Comparison of ENCODE assay signal across 8 cellular contexts in genomic region chr10:89837173-89838001, GRCh38.
DNase-seq lines count a peak whose midpoint lies in the region; ATAC-seq and TF ChIP-seq lines count a peak whose summit lies in the region.

No MANE protein-coding gene starts in this region.

- H2AFZ ChIP-seq in GM23338 (peak overlapping the region; percentile 78; the same call in 1 of the 2 replicates), osteoblast (ENCODE audit: low read length) (peak overlapping the region; percentile 90)

- TF ChIP-seq CTCF in GM23338 (conservative IDR thresholded peaks at IDR 0.05; ENCODE audit: low read depth in 2 of 2) = 0 out of 4 replicates have a peak, but pooled peaks of 1 of the 2 experiments have one; percentile 1
- TF ChIP-seq CTCF in epithelial cell of proximal tubule (conservative IDR thresholded peaks at IDR 0.05; ENCODE audit: low read depth, low read length) = peak; percentile 16
- TF ChIP-seq CTCF in osteoblast (IDR thresholded peaks at IDR 0.05; ENCODE audit: extremely low read depth, low read depth, low read length) = no peak

- H3F3A ChIP-seq in GM23338 (replicated peaks; ENCODE audit: low read depth) = no peaks in the 10 kb centered on the region

- peaks cover 0 to 15% (median 7%) of the 10 kb centered on the region in 4 donors for H3K4me1 Mint-ChIP-seq in CD4-positive, CD25-positive, alpha-beta regulatory T cell
- no peaks in the 10 kb centered on the region for H3K4me1 Mint-ChIP-seq in GM23338

- peak overlapping the region; percentile 57 for H3K4me3 ChIP-seq in CD4-positive, CD25-positive, alpha-beta regulatory T cell (ENCODE audit: low read depth, low read length)
- peak overlapping the region; percentile 43 for H3K4me3 ChIP-seq in GM23338
- peak overlapping the region; percentile 52 for H3K4me3 ChIP-seq in epithelial cell of proximal tubule (ENCODE audit: low read depth, low read length)
- peak overlapping the region; percentile 76 for H3K4me3 ChIP-seq in osteoblast (ENCODE audit: insufficient read depth, low read length)

- peak; percentile 39 to 52 for ATAC-seq in CD4-positive, CD25-positive, alpha-beta regulatory T cell (ENCODE audit: low read depth in 2 of 2)
- ATAC-seq in GM23338 = no peak
- no peak for ATAC-seq in HG03280 (IDR thresholded peaks at IDR 0.05; ENCODE audit: unreplicated experiment)

- H3K27ac ChIP-seq in CD4-positive, CD25-positive, alpha-beta regulatory T cell (ENCODE audit: insufficient read depth, low read length, poor library complexity, severe bottlenecking) = no peak overlapping the region
- H3K27ac ChIP-seq in GM23338 (ENCODE audit: low read depth) = no peak overlapping the region
- H3K27ac ChIP-seq in osteoblast (ENCODE audit: low read depth, low read length) = no peak overlapping the region

- H3K9me3 Mint-ChIP-seq in CD4-positive, CD25-positive, alpha-beta regulatory T cell = peaks cover 0 to 4% (median 0%) of the 10 kb centered on the region in 7 donors
- no peaks in the 10 kb centered on the region for H3K9me3 Mint-ChIP-seq in GM23338

- H3K79me2 ChIP-seq in GM23338 (replicated peaks; ENCODE audit: insufficient read depth) (no peaks in the 10 kb centered on the region), osteoblast (ENCODE audit: insufficient read depth, low read length) (no peaks in the 10 kb centered on the region)

- H3K27ac Mint-ChIP-seq in CD4-positive, CD25-positive, alpha-beta regulatory T cell = peak overlapping the region in 2 of 3 donors; percentile 34 to 69
- no peak overlapping the region for H3K27ac Mint-ChIP-seq in GM23338

- peaks cover 14% of the 10 kb centered on the region for H3K4me1 ChIP-seq in CD4-positive, CD25-positive, alpha-beta regulatory T cell (ENCODE audit: control insufficient read depth, insufficient read depth, low read length, poor library complexity, severe bottlenecking)
- H3K4me1 ChIP-seq in GM23338 (ENCODE audit: insufficient read depth) (no peaks in the 10 kb centered on the region), osteoblast (ENCODE audit: insufficient read depth, low read length) (no peaks in the 10 kb centered on the region)

- no peaks in the 10 kb centered on the region for H3K36me3 Mint-ChIP-seq in CD4-positive, CD25-positive, alpha-beta regulatory T cell
- no peaks in the 10 kb centered on the region for H3K36me3 Mint-ChIP-seq in GM23338 (ENCODE audit: low read depth)

- peak; percentile 9 to 33 (median 13) for DNase-seq in CD4-positive, CD25-positive, alpha-beta regulatory T cell
- peak; percentile 48 for DNase-seq in GM23338 (ENCODE audit: low spot score)
- peak; percentile 31 to 41 for DNase-seq in activated CD4-positive, alpha-beta T cell treated with anti-CD3 and anti-CD28 coated beads, Interleukin-2, amount 50 U/mL, for 48 hours
- DNase-seq in epithelial cell of proximal tubule (ENCODE audit: low read depth) = no peak
- peak; percentile 79 for DNase-seq in osteoblast (ENCODE audit: insufficient read length, low spot score, missing footprints)
- no peak for DNase-seq in SK-N-DZ (ENCODE audit: low spot score)
- DNase-seq in SHP77 (lab: John Stamatoyannopoulos, UW) = no peak

- peak overlapping the region; percentile 83 to 92 (median 86) for H3K4me3 Mint-ChIP-seq in CD4-positive, CD25-positive, alpha-beta regulatory T cell
- H3K4me3 Mint-ChIP-seq in GM23338 = no peak overlapping the region

- peaks cover 21% of the 10 kb centered on the region for H3K27me3 ChIP-seq in CD4-positive, CD25-positive, alpha-beta regulatory T cell (ENCODE audit: control insufficient read depth, insufficient read depth, low read length)
- H3K27me3 ChIP-seq in GM23338 (ENCODE audit: insufficient read depth) = 0 out of 2 replicates have a peak, but pooled peaks cover 5% of the 10 kb centered on the region
- peaks cover 10% of the 10 kb centered on the region for H3K27me3 ChIP-seq in osteoblast (ENCODE audit: insufficient read depth, low read length)

- no peaks in the 10 kb centered on the region for H3K9me3 ChIP-seq in CD4-positive, CD25-positive, alpha-beta regulatory T cell (ENCODE audit: control insufficient read depth in 2 of 2, low read length in 2 of 2)
- no peaks in the 10 kb centered on the region for H3K9me3 ChIP-seq in osteoblast (ENCODE audit: low read depth, low read length)

- H3K4me2 ChIP-seq in GM23338 (peak overlapping the region; percentile 70; the same call in 1 of the 2 replicates), osteoblast (ENCODE audit: insufficient read depth, low read length) (peak overlapping the region; percentile 90)

- H4K20me1 ChIP-seq in GM23338 (replicated peaks; ENCODE audit: insufficient read depth) (no peaks in the 10 kb centered on the region), osteoblast (ENCODE audit: insufficient read depth, low read length) (no peaks in the 10 kb centered on the region)

- H3K36me3 ChIP-seq in CD4-positive, CD25-positive, alpha-beta regulatory T cell (ENCODE audit: control insufficient read depth, insufficient read depth, low read length) = no peaks in the 10 kb centered on the region
- H3K36me3 ChIP-seq in GM23338 (ENCODE audit: insufficient read depth) (no peaks in the 10 kb centered on the region), osteoblast (ENCODE audit: insufficient read depth, low read length) (no peaks in the 10 kb centered on the region)

- H3K9me2 ChIP-seq in GM23338 (ENCODE audit: insufficient read depth) = no peaks in the 10 kb centered on the region

- peaks cover 71% of the 10 kb centered on the region for H3K27me3 Mint-ChIP-seq in CD4-positive, CD25-positive, alpha-beta regulatory T cell
- H3K27me3 Mint-ChIP-seq in GM23338 (ENCODE audit: insufficient read depth, low read depth, poor library complexity) = peaks cover 4% of the 10 kb centered on the region

TF ChIP-seq in GM23338, 12 proteins besides CTCF, POLR2A, EP300 and RAD21 (continues in another document):
- TF ChIP-seq, protein P1, sequence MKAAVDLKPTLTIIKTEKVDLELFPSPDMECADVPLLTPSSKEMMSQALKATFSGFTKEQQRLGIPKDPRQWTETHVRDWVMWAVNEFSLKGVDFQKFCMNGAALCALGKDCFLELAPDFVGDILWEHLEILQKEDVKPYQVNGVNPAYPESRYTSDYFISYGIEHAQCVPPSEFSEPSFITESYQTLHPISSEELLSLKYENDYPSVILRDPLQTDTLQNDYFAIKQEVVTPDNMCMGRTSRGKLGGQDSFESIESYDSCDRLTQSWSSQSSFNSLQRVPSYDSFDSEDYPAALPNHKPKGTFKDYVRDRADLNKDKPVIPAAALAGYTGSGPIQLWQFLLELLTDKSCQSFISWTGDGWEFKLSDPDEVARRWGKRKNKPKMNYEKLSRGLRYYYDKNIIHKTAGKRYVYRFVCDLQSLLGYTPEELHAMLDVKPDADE (IDR thresholded peaks at IDR 0.05) = no peak
- no peak for TF ChIP-seq JUNB (IDR thresholded peaks at IDR 0.05; ENCODE audit: unreplicated experiment)
- TF ChIP-seq EZH2 (IDR thresholded peaks at IDR 0.05; ENCODE audit: low read depth, unreplicated experiment) = no peak
- no peak for TF ChIP-seq ZNF114 (CRISPR knock-in tag; IDR thresholded peaks at IDR 0.05)
- no peak for TF ChIP-seq EZH2phosphoT487 (IDR thresholded peaks at IDR 0.05; ENCODE audit: unreplicated experiment)
- no peak for TF ChIP-seq REST (IDR thresholded peaks at IDR 0.05; ENCODE audit: unreplicated experiment)

Comparison
In these comparisons a context has a peak if more than half of its experiments do, and no peak if none do; other contexts are left out.
1. ATAC-seq: peak in CD4-positive, CD25-positive, alpha-beta regulatory T cell (2 of 2); none in GM23338 (single experiment) and HG03280 (single experiment).
2. DNase-seq: peak in CD4-positive, CD25-positive, alpha-beta regulatory T cell (3 of 3), GM23338 (single experiment), activated CD4-positive, alpha-beta T cell treated with anti-CD3 and anti-CD28 coated beads, Interleukin-2, amount 50 U/mL, for 48 hours (2 of 2) and osteoblast (single experiment); none in epithelial cell of proximal tubule (single experiment), SK-N-DZ (single experiment) and SHP77 (0 of 2).
3. Peak in every context shown above with its lines, with median percentiles within 50 percentile points of each other: H3K4me3 ChIP-seq.